ENCODE assay signal across 13 cellular contexts in the genomic region with DNA sequence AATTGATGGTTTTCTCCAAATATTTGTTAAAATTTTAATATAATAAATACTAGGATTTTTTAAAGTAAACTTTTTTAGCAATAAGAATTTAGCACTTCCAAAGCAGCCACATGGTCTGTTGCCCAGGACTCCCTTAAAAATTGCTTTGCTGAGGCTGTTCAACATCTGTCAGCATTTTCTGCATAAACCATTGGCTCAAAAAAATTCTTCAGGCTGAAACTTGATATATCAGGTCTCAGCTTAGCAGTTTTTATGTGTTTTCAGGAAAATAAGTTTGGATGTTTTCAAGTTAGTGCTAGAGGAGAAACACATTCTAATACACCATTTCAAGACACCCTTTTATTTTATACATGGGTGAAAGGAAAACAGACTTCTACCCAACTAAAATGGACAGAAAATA.
DNase-seq lines count a peak whose midpoint lies in the region; ATAC-seq and TF ChIP-seq lines count a peak whose summit lies in the region.
"Had no signal": no experiment of that assay in that cellular context is flagged by ENCODE, and none has a peak within 500 bp of the region (broad histone marks: within the 10 kb centered on the region; RNA-seq: fewer than 3 reads in every experiment).

No MANE protein-coding gene starts in this region.

- H3K9me3 ChIP-seq in PC-3 (ENCODE audit: low read length) = no peaks in the 10 kb centered on the region

- H3K9me3 Mint-ChIP-seq in nephron progenitor cell = peaks cover 26% of the 10 kb centered on the region
- no peaks in the 10 kb centered on the region for H3K9me3 Mint-ChIP-seq in glutamatergic neuron (ENCODE audit: unreplicated experiment)

- no peak overlapping the region for H2AFZ ChIP-seq in PC-3 (ENCODE audit: low read length)

- no peak overlapping the region for H3K4me3 ChIP-seq in PC-3 (ENCODE audit: low read length)
- H3K4me3 ChIP-seq: breast epithelium had no signal

- H4K20me1 ChIP-seq in PC-3 (ENCODE audit: low read length) = no peaks in the 10 kb centered on the region

- peak overlapping the region; percentile 59 for H3K4me2 ChIP-seq in PC-3 (ENCODE audit: low read length)

- no peak overlapping the region for H3K9ac ChIP-seq in PC-3 (ENCODE audit: low read length)

- H3K9me2 ChIP-seq in PC-3 (replicated peaks; ENCODE audit: low read length) = no peaks in the 10 kb centered on the region

- DNase-seq in DMS 273 (lab: John Stamatoyannopoulos, UW; ENCODE audit: unreplicated experiment) (peak; percentile 74), PC-3 (no peak), dermis blood vessel endothelial cell (peak; percentile 2), nephron progenitor cell (no peak), NCI-H1092 (lab: John Stamatoyannopoulos, UW) (no peak), glutamatergic neuron (no peak), NOMO-1 treated with DMSO at 0.1 percent for 48 hours (lab: John Stamatoyannopoulos, UW; ENCODE audit: unreplicated experiment) (no peak), OCI-M2 (lab: John Stamatoyannopoulos, UW; ENCODE audit: unreplicated experiment) (no peak)
- DNase-seq: activated CD4-positive, alpha-beta memory T cell treated with anti-CD3 and anti-CD28 coated beads for 36 hours; activated effector memory CD4-positive, alpha-beta T cell treated with anti-CD3 and anti-CD28 coated beads, Interleukin-2, amount 50 U/mL, for 16 hours; KBM-7; stimulated activated naive CD8-positive, alpha-beta T cell treated with anti-CD3 and anti-CD28 coated beads, Interleukin-15, amount 100 ng/mL, for 72 hours had no signal

- POLR2A ChIA-PET in PC-3 (lab: Charles Lee; ENCODE audit: unreplicated experiment) = interaction anchor here (0.5 to 0.8 kb wide), 2 partner anchors 8 to 28 kb away, joined by 8 read pairs; no protein-coding TSS in a partner anchor

- BruUV-seq in PC-3 (replicated peaks; lab: Mats Ljungman, UMichigan) = no TSS peak

- no peaks in the 10 kb centered on the region for H3K36me3 ChIP-seq in PC-3 (ENCODE audit: low read depth, low read length)
- H3K36me3 ChIP-seq: breast epithelium had no signal

- no peak overlapping the region for H3K4me3 Mint-ChIP-seq in nephron progenitor cell
- H3K4me3 Mint-ChIP-seq in glutamatergic neuron (ENCODE audit: unreplicated experiment) = no peak overlapping the region
- H3K4me3 Mint-ChIP-seq: activated CD4-positive, alpha-beta memory T cell treated with anti-CD3 and anti-CD28 coated beads for 36 hours; stimulated activated naive CD8-positive, alpha-beta T cell treated with anti-CD3 and anti-CD28 coated beads, Interleukin-15, amount 100 ng/mL, for 72 hours had no signal

- peaks cover 39% of the 10 kb centered on the region for H3K4me1 ChIP-seq in PC-3 (ENCODE audit: insufficient read depth, low read length)
- H3K4me1 ChIP-seq: breast epithelium had no signal

- H3F3A ChIP-seq in PC-3 (ENCODE audit: low read length, unreplicated experiment) = peaks cover 5% of the 10 kb centered on the region

- no peaks in the 10 kb centered on the region for H3K79me2 ChIP-seq in PC-3 (ENCODE audit: low read length)

- no peak for ATAC-seq in PC-3
- ATAC-seq: stimulated activated naive CD8-positive, alpha-beta T cell treated with anti-CD3 and anti-CD28 coated beads, Interleukin-15, amount 100 ng/mL, for 72 hours had no signal

- H3K27me3 ChIP-seq in PC-3 (ENCODE audit: low read length) = no peaks in the 10 kb centered on the region
- H3K27me3 ChIP-seq: breast epithelium had no signal

- TF ChIP-seq CTCF in PC-3 (conservative IDR thresholded peaks at IDR 0.05; ENCODE audit: low read depth, low read length) (no peak), nephron progenitor cell (IDR thresholded peaks at IDR 0.05) (no peak), glutamatergic neuron (IDR thresholded peaks at IDR 0.05; ENCODE audit: partially characterized antibody, unreplicated experiment) (no peak)

- H3K27ac Mint-ChIP-seq in nephron progenitor cell (peak overlapping the region; percentile 81), glutamatergic neuron (ENCODE audit: unreplicated experiment) (no peak overlapping the region)
- H3K27ac Mint-ChIP-seq: activated CD4-positive, alpha-beta memory T cell treated with anti-CD3 and anti-CD28 coated beads for 36 hours; stimulated activated naive CD8-positive, alpha-beta T cell treated with anti-CD3 and anti-CD28 coated beads, Interleukin-15, amount 100 ng/mL, for 72 hours had no signal

- CTCF ChIA-PET in PC-3 (lab: Charles Lee) = interaction anchor here (1.5 kb wide), 1 partner anchor 48 kb away, joined by 4 read pairs; no protein-coding TSS in a partner anchor

- H3K27me3 Mint-ChIP-seq in nephron progenitor cell (ENCODE audit: low read depth, poor library complexity) (peaks cover 6% of the 10 kb centered on the region), glutamatergic neuron (ENCODE audit: unreplicated experiment) (peaks cover 1% of the 10 kb centered on the region)
- H3K27me3 Mint-ChIP-seq: activated CD4-positive, alpha-beta memory T cell treated with anti-CD3 and anti-CD28 coated beads for 36 hours; stimulated activated naive CD8-positive, alpha-beta T cell treated with anti-CD3 and anti-CD28 coated beads, Interleukin-15, amount 100 ng/mL, for 72 hours had no signal

- peak overlapping the region; percentile 82 for H3K27ac ChIP-seq in PC-3 (ENCODE audit: low read length)

- H3K4me1 Mint-ChIP-seq in nephron progenitor cell (peaks cover 47% of the 10 kb centered on the region), glutamatergic neuron (ENCODE audit: low read depth, unreplicated experiment) (peaks cover 9% of the 10 kb centered on the region)

- peaks cover 22% of the 10 kb centered on the region for H3K36me3 Mint-ChIP-seq in nephron progenitor cell (ENCODE audit: low read depth)
- peaks cover 7% of the 10 kb centered on the region for H3K36me3 Mint-ChIP-seq in glutamatergic neuron (ENCODE audit: unreplicated experiment)

- intact Hi-C loops in PC-3 (cut with micrococcal nuclease) = no loop called here

Comparison
In these comparisons a context has a peak if more than half of its experiments do, and no peak if none do; other contexts are left out.
1. DNase-seq: peak in DMS 273 (single experiment) and dermis blood vessel endothelial cell (single experiment); none in PC-3 (single experiment), nephron progenitor cell (single experiment), NCI-H1092 (single experiment), glutamatergic neuron (single experiment), NOMO-1 treated with DMSO at 0.1 percent for 48 hours (single experiment) and OCI-M2 (single experiment).